8 cellular contexts compared by ENCODE assay signal in genomic region chr7:100126239-100126930, GRCh38. TPM values are rescaled to one million over a fixed set of nuclear protein-coding genes. Genes with fewer than 3 reads are reported as not detected.
DNase-seq lines count a peak whose midpoint lies in the region; ATAC-seq, FAIRE-seq and TF ChIP-seq lines count a peak whose summit lies in the region.

No MANE protein-coding gene starts in this region.

- H3K4me3 ChIP-seq in HUES6 (ENCODE audit: low read depth, low read length) (peak overlapping the region; percentile 96), mucosa of descending colon (peak overlapping the region; percentile 90)

- ATAC-seq in activated CD8-positive, alpha-beta memory T cell treated with anti-CD3 and anti-CD28 coated beads, Interleukin-2, amount 10 ng/mL, durations not matched to agents 7 days and 5 days = peak; percentile 35
- no peak for ATAC-seq in central memory CD8-positive, alpha-beta T cell (replicated peaks; ENCODE audit: extremely low read depth, poor library complexity, severe bottlenecking)
- ATAC-seq in mucosa of descending colon = peak; percentile 35

- no peak for DNase-seq in activated CD8-positive, alpha-beta memory T cell treated with anti-CD3 and anti-CD28 coated beads, Interleukin-2, amount 10 ng/mL, durations not matched to agents 7 days and 5 days
- DNase-seq in activated CD8-positive, alpha-beta memory T cell treated with anti-CD3 and anti-CD28 coated beads, Interleukin-2, amount 50 U/mL, for 4 hours = no peak
- no peak for DNase-seq in central memory CD8-positive, alpha-beta T cell (ENCODE audit: low spot score in 2 of 2)
- peak in 1 of 3 donors; percentile 61 for DNase-seq in mucosa of descending colon
- DNase-seq in DMS 273 (lab: John Stamatoyannopoulos, UW; ENCODE audit: unreplicated experiment) = no peak
- no peak for DNase-seq in GM19239 (ENCODE audit: insufficient read length, low spot score)
- DNase-seq in globus pallidus (ENCODE audit: low spot score) = no peak

- intact Hi-C loops in mucosa of descending colon (cut with DNase I, micrococcal nuclease) = no loop called here

- H3K27me3 ChIP-seq in HUES6 (ENCODE audit: control insufficient read depth, insufficient read depth, low read length) = peaks cover 12% of the 10 kb centered on the region

- H3K4me3 Mint-ChIP-seq in activated CD8-positive, alpha-beta memory T cell treated with anti-CD3 and anti-CD28 coated beads, Interleukin-2, amount 10 ng/mL, durations not matched to agents 7 days and 5 days = peak overlapping the region; percentile 89
- peak overlapping the region; percentile 98 for H3K4me3 Mint-ChIP-seq in central memory CD8-positive, alpha-beta T cell

- no peak for FAIRE-seq in GM19239 (lab: Jason Lieb, UNC)

- no peaks in the 10 kb centered on the region for H3K27me3 Mint-ChIP-seq in activated CD8-positive, alpha-beta memory T cell treated with anti-CD3 and anti-CD28 coated beads, Interleukin-2, amount 10 ng/mL, durations not matched to agents 7 days and 5 days
- no peaks in the 10 kb centered on the region for H3K27me3 Mint-ChIP-seq in central memory CD8-positive, alpha-beta T cell

- H3K9ac ChIP-seq in HUES6 (ENCODE audit: low read length) = peak overlapping the region; percentile 95

- H3K9me3 Mint-ChIP-seq in activated CD8-positive, alpha-beta memory T cell treated with anti-CD3 and anti-CD28 coated beads, Interleukin-2, amount 10 ng/mL, durations not matched to agents 7 days and 5 days (ENCODE audit: low read depth) = no peaks in the 10 kb centered on the region
- no peaks in the 10 kb centered on the region for H3K9me3 Mint-ChIP-seq in central memory CD8-positive, alpha-beta T cell

- H3K36me3 ChIP-seq in HUES6 (ENCODE audit: control insufficient read depth, insufficient read depth, low read length) (no peaks in the 10 kb centered on the region), mucosa of descending colon (ENCODE audit: low read depth) (no peaks in the 10 kb centered on the region)

- CTCF ChIA-PET in activated CD8-positive, alpha-beta memory T cell treated with anti-CD3 and anti-CD28 coated beads, Interleukin-2, amount 10 ng/mL, durations not matched to agents 7 days and 5 days (lab: Charles Lee) = interaction anchor here (0.7 to 1.6 kb wide), 8 partner anchors 12 to 132 kb away, joined by 3 to 7 read pairs (median 4); partner anchors contain the start of genes AP4M1, MCM7 and ZKSCAN1

- H3K27ac ChIP-seq in HUES6 (ENCODE audit: low read depth, low read length) = peak overlapping the region; percentile 88

- H3K27ac Mint-ChIP-seq in activated CD8-positive, alpha-beta memory T cell treated with anti-CD3 and anti-CD28 coated beads, Interleukin-2, amount 10 ng/mL, durations not matched to agents 7 days and 5 days = peak overlapping the region; percentile 98
- peak overlapping the region; percentile 95 for H3K27ac Mint-ChIP-seq in central memory CD8-positive, alpha-beta T cell (ENCODE audit: low read depth)

- peaks cover 3% of the 10 kb centered on the region; the same call in 1 of the 2 replicates for H3K4me1 ChIP-seq in HUES6 (ENCODE audit: control insufficient read depth, insufficient read depth, low read length)
- peaks cover 41% of the 10 kb centered on the region for H3K4me1 ChIP-seq in mucosa of descending colon (ENCODE audit: low read depth)

- no peak for TF ChIP-seq CTCF in mucosa of descending colon (IDR thresholded peaks at IDR 0.05)

- peaks cover 42% of the 10 kb centered on the region for H3K4me1 Mint-ChIP-seq in activated CD8-positive, alpha-beta memory T cell treated with anti-CD3 and anti-CD28 coated beads, Interleukin-2, amount 10 ng/mL, durations not matched to agents 7 days and 5 days
- peaks cover 30% of the 10 kb centered on the region for H3K4me1 Mint-ChIP-seq in central memory CD8-positive, alpha-beta T cell

- H3K9me3 ChIP-seq in HUES6 (ENCODE audit: control insufficient read depth, insufficient read depth, low read depth, low read length) (no peaks in the 10 kb centered on the region), mucosa of descending colon (no peaks in the 10 kb centered on the region)

- peaks cover 15% of the 10 kb centered on the region for H3K36me3 Mint-ChIP-seq in activated CD8-positive, alpha-beta memory T cell treated with anti-CD3 and anti-CD28 coated beads, Interleukin-2, amount 10 ng/mL, durations not matched to agents 7 days and 5 days
- H3K36me3 Mint-ChIP-seq in central memory CD8-positive, alpha-beta T cell (ENCODE audit: insufficient read depth) = peaks cover 13% of the 10 kb centered on the region

RNA-seq across cellular contexts. Expression of gene MBLAC1, which starts 0.4 kb away (rescaled TPM):
- 1 to 10 TPM; 5.6 to 7.5 TPM for total RNA-seq in activated CD8-positive, alpha-beta memory T cell treated with anti-CD3 and anti-CD28 coated beads, Interleukin-2, amount 10 ng/mL, durations not matched to agents 7 days and 5 days
- total RNA-seq in mucosa of descending colon = 1 to 10 TPM; 2.5 to 4.9 (median 3.2) TPM

RNA-seq across cellular contexts. Expression of gene CNPY4, which starts 7.0 kb away (rescaled TPM):
- 10 to 100 TPM; 27.3 to 28.0 TPM for total RNA-seq in activated CD8-positive, alpha-beta memory T cell treated with anti-CD3 and anti-CD28 coated beads, Interleukin-2, amount 10 ng/mL, durations not matched to agents 7 days and 5 days
- 10 to 100 TPM in 1 of 3 donors, 1 to 10 TPM in 2; 7.8 to 19.4 (median 8.6) TPM for total RNA-seq in mucosa of descending colon

RNA-seq across cellular contexts. Expression of gene TAF6, which starts 7.2 kb away (rescaled TPM):
- 10 to 100 TPM; 70.4 to 71.4 TPM for total RNA-seq in activated CD8-positive, alpha-beta memory T cell treated with anti-CD3 and anti-CD28 coated beads, Interleukin-2, amount 10 ng/mL, durations not matched to agents 7 days and 5 days
- total RNA-seq in mucosa of descending colon = 10 to 100 TPM; 31.6 to 62.5 (median 34.2) TPM

RNA-seq across cellular contexts. Expression of gene LAMTOR4, which starts 22.3 kb away (rescaled TPM):
- 100 to 1,000 TPM; 119 to 151 TPM for total RNA-seq in activated CD8-positive, alpha-beta memory T cell treated with anti-CD3 and anti-CD28 coated beads, Interleukin-2, amount 10 ng/mL, durations not matched to agents 7 days and 5 days
- total RNA-seq in mucosa of descending colon = 100 to 1,000 TPM; 135 to 221 (median 187) TPM

RNA-seq across cellular contexts. Expression of gene AP4M1, which starts 24.9 kb away (rescaled TPM):
- total RNA-seq in activated CD8-positive, alpha-beta memory T cell treated with anti-CD3 and anti-CD28 coated beads, Interleukin-2, amount 10 ng/mL, durations not matched to agents 7 days and 5 days = 10 to 100 TPM in 1 of 2 experiments, 1 to 10 TPM in 1; 9.9 to 10.6 TPM
- 10 to 100 TPM; 18.0 to 30.9 (median 23.9) TPM for total RNA-seq in mucosa of descending colon
